Comparison of ENCODE assay signal across 1 cellular context in genomic region chr19:3336680-3337523, GRCh38.
TF ChIP-seq lines count a peak whose summit lies in the region.

No MANE protein-coding gene starts in this region.

TF ChIP-seq in HEK293, 187 proteins besides CTCF, POLR2A, EP300 and RAD21 (continued from another document):
- TF ChIP-seq ZBTB49 (tag by site-specific recombination; IDR thresholded peaks at IDR 0.05; ENCODE audit: low read depth) (no peak), GLIS1 (tag by site-specific recombination; IDR thresholded peaks at IDR 0.05) (peak; percentile 99), ZFHX2 (tag by site-specific recombination; conservative IDR thresholded peaks at IDR 0.05) (peak; percentile 39), KLF1 (tag by site-specific recombination; IDR thresholded peaks at IDR 0.05) (peak; percentile 54), GLIS2 (tag by site-specific recombination; IDR thresholded peaks at IDR 0.05) (0 out of 2 replicates have a peak, but pooled peaks have one; percentile 15), ZEB2 (tag by site-specific recombination; IDR thresholded peaks at IDR 0.05) (no peak)
